1 cellular context compared by ENCODE assay signal in genomic region chr19:9757544-9758501, GRCh38.
TF ChIP-seq lines count a peak whose summit lies in the region.

No MANE protein-coding gene starts in this region.

TF ChIP-seq in IMR-90, 13 proteins besides CTCF, POLR2A, EP300 and RAD21:
- TF ChIP-seq SMC3 (IDR thresholded peaks at IDR 0.05; ENCODE audit: low read depth, low read length) (no peak), BHLHE40 (IDR thresholded peaks at IDR 0.05; ENCODE audit: low read depth, low read length) (no peak), RFX5 (IDR thresholded peaks at IDR 0.05; ENCODE audit: low read depth, low read length) (no peak), MAFK (IDR thresholded peaks at IDR 0.05; ENCODE audit: low read depth, low read length) (no peak), FOS (IDR thresholded peaks at IDR 0.05; ENCODE audit: low read depth, low read length) (no peak), ELK1 (IDR thresholded peaks at IDR 0.05; ENCODE audit: borderline replicate concordance, low read depth, low read length) (no peak), RCOR1 (IDR thresholded peaks at IDR 0.05; ENCODE audit: insufficient replicate concordance, low read length) (no peak), MAZ (IDR thresholded peaks at IDR 0.05; ENCODE audit: borderline replicate concordance, low read depth, low read length) (no peak), CHD1 (IDR thresholded peaks at IDR 0.05; ENCODE audit: low read depth, low read length) (no peak), MXI1 (IDR thresholded peaks at IDR 0.05; ENCODE audit: borderline replicate concordance, low read depth, low read length) (no peak), USF2 (IDR thresholded peaks at IDR 0.05; ENCODE audit: low read depth, low read length) (no peak), NFE2L2 (IDR thresholded peaks at IDR 0.05; ENCODE audit: low read depth, low read length) (no peak), CEBPB (IDR thresholded peaks at IDR 0.05; ENCODE audit: low read depth, low read length) (no peak)
